Comparison of ENCODE assay signal across 17 cellular contexts in genomic region chr18:56291229-56291796, GRCh38.
"Had no signal": no experiment of that assay in that cellular context is flagged by ENCODE, and none has a peak within 500 bp of the region (broad histone marks: within the 10 kb centered on the region; RNA-seq: fewer than 3 reads in every experiment).

No MANE protein-coding gene starts in this region.

- H3K27me3 ChIP-seq: dorsolateral prefrontal cortex, esophagus muscularis mucosa, gastrocnemius medialis, ovary, uterus had no signal

- DNase-seq: dorsolateral prefrontal cortex; effector CD8-positive, alpha-beta T cell; gastrocnemius medialis; glutamatergic neuron; islet precursor cell; mammary epithelial cell; mucosa of descending colon; natural killer cell; ovary; right cardiac atrium; stimulated activated CD4-positive, alpha-beta T cell treated with anti-CD3 and anti-CD28 coated beads, Interleukin-2, amount 100 ng/mL, for 48 hours; stimulated activated naive CD4-positive, alpha-beta T cell treated with Interleukin-2 at 50 U/mL for 16 hours; uterus had no signal

- H3K9me3 ChIP-seq: esophagus muscularis mucosa, gastrocnemius medialis, mucosa of descending colon, ovary, uterus had no signal

- H3K27ac ChIP-seq: dorsolateral prefrontal cortex, epithelial cell of prostate, esophagus muscularis mucosa, gastrocnemius medialis, ovary, uterus had no signal

- H3K4me1 ChIP-seq: uterus had no signal

- FAIRE-seq: colon had no signal

- H3K36me3 ChIP-seq: esophagus muscularis mucosa, gastrocnemius medialis, ovary, uterus had no signal

- H3K4me2 ChIP-seq: smooth muscle cell had no signal

- H3K4me3 ChIP-seq: dorsolateral prefrontal cortex, esophagus muscularis mucosa, gastrocnemius medialis, mucosa of descending colon, ovary, smooth muscle cell, uterus had no signal
